Comparison of ENCODE assay signal across 1 cellular context in genomic region chr1:46248122-46248920, GRCh38.
A peak's percentile ranks its signal among the peaks of the same experiment; 100 is the strongest.
TF ChIP-seq lines count a peak whose summit lies in the region.

No MANE protein-coding gene starts in this region.

TF ChIP-seq in K562, 482 proteins besides CTCF, POLR2A, EP300 and RAD21 (continued from another document):
- TF ChIP-seq CHAMP1 (IDR thresholded peaks at IDR 0.05) (peak; percentile 28; the same call in 1 of the 2 replicates), ZBTB40 (IDR thresholded peaks at IDR 0.05) (no peak), ZBTB40 (CRISPR knock-in tag; IDR thresholded peaks at IDR 0.05) (no peak), BRCA1 (IDR thresholded peaks at IDR 0.05) (no peak), BRCA1 (CRISPR knock-in tag; IDR thresholded peaks at IDR 0.05) (0 out of 2 replicates have a peak, but pooled peaks have one; percentile 16), HDAC8 (tag; IDR thresholded peaks at IDR 0.05) (no peak), FUS (optimal IDR thresholded peaks at IDR 0.05; ENCODE audit: low read depth, low read length) (no peak), CHD2 (IDR thresholded peaks at IDR 0.05; ENCODE audit: low read depth, low read length) (0 out of 2 replicates have a peak, but pooled peaks have one; percentile 4), BRD9 (IDR thresholded peaks at IDR 0.05; ENCODE audit: low read depth, partially characterized antibody) (peak; percentile 63), ZFX (CRISPR knock-in tag; IDR thresholded peaks at IDR 0.05) (peak; percentile 56; the same call in 1 of the 2 replicates), NR2C1 (IDR thresholded peaks at IDR 0.05) (peak; percentile 53), NR2C1 (tag; IDR thresholded peaks at IDR 0.05) (peak; percentile 57), FOS (IDR thresholded peaks at IDR 0.05; ENCODE audit: extremely low read depth, insufficient read length) (no peak), RB1 (IDR thresholded peaks at IDR 0.05; ENCODE audit: low read depth) (peak; percentile 26; the same call in 1 of the 2 replicates)
